ENCODE assay signal across 8 cellular contexts in genomic region chr11:108654994-108655631, GRCh38. TPM values are rescaled to one million over a fixed set of nuclear protein-coding genes. Genes with fewer than 3 reads are reported as not detected.
DNase-seq lines count a peak whose midpoint lies in the region; ATAC-seq, FAIRE-seq and TF ChIP-seq lines count a peak whose summit lies in the region.

No MANE protein-coding gene starts in this region.

- no peaks in the 10 kb centered on the region for H3K4me1 ChIP-seq in ascending aorta
- H3K4me1 ChIP-seq in upper lobe of left lung: no peaks in the 10 kb centered on the region

- H3K9me3 ChIP-seq in ascending aorta (no peaks in the 10 kb centered on the region), upper lobe of left lung (no peaks in the 10 kb centered on the region)

- peak in 1 of 2 donors; percentile 47 for ATAC-seq in upper lobe of left lung (ENCODE audit: low FRiP score in 2 of 2)
- no peak for ATAC-seq in HG02588 (IDR thresholded peaks at IDR 0.05; ENCODE audit: unreplicated experiment)

- H3K36me3 ChIP-seq in ascending aorta (no peaks in the 10 kb centered on the region), upper lobe of left lung (no peaks in the 10 kb centered on the region), H7 (replicated peaks; ENCODE audit: control insufficient read depth, insufficient read depth, low read length) (no peaks in the 10 kb centered on the region)

- H3K27me3 ChIP-seq in ascending aorta (no peaks in the 10 kb centered on the region), upper lobe of left lung (no peaks in the 10 kb centered on the region), H7 (ENCODE audit: control insufficient read depth, insufficient read depth, low read length) (no peaks in the 10 kb centered on the region)

- TF ChIP-seq CTCF in ascending aorta (IDR thresholded peaks at IDR 0.05): peak in 2 of 3 experiments; percentile 30 to 53
- TF ChIP-seq CTCF in upper lobe of left lung (IDR thresholded peaks at IDR 0.05): peak in 4 of 6 experiments; percentile 37 to 59 (median 44)

- no peak for TF ChIP-seq POLR2A in upper lobe of left lung (IDR thresholded peaks at IDR 0.05)

- intact Hi-C loops in ascending aorta (cut with DNase I): no loop called here

- H3K4me3 ChIP-seq in ascending aorta (no peak overlapping the region), upper lobe of left lung (no peak overlapping the region), H7 (ENCODE audit: insufficient read depth, low read depth, low read length) (no peak overlapping the region)

- FAIRE-seq in GM19239 (lab: Jason Lieb, UNC): peak; percentile 57

- WGBS in upper lobe of left lung, 2 donors: 69 to 77% methylated on average over 5 of the region's 5 CpGs

- TF ChIP-seq EP300 in upper lobe of left lung (IDR thresholded peaks at IDR 0.05): no peak

- H3K27ac ChIP-seq in ascending aorta: no peak overlapping the region
- no peak overlapping the region for H3K27ac ChIP-seq in upper lobe of left lung

- DNase-seq in COLO829 (ENCODE audit: low spot score) (peak; percentile 79), GM19239 (ENCODE audit: insufficient read length, low spot score) (no peak), NCI-H460 (ENCODE audit: extremely low read depth, low read depth) (peak; percentile 47), ascending aorta (ENCODE audit: low spot score in 2 of 2) (no peak), inferior parietal cortex (ENCODE audit: extremely low spot score) (peak; percentile 51), upper lobe of left lung (no peak), H7 (no peak)

RNA-seq across cellular contexts. Expression of gene DDX10, which starts 9.8 kb away (rescaled TPM):
- total RNA-seq in NCI-H460 (2014; rRNA removed; shearing (Covaris generic)): 277 and 301 TPM in 2 replicates
- polyA plus RNA-seq in NCI-H460 (2014; cell fraction: nucleus; rRNA removed): 54.6 and 68.1 TPM in 2 replicates
- total RNA-seq in ascending aorta: 21.9 TPM
- total RNA-seq in upper lobe of left lung: 10 to 100 TPM in 5 of 6 donors, 1 to 10 TPM in 1; 9.0 to 25.2 (median 17.4) TPM
- 38.7 and 53.1 TPM in 2 replicates for total RNA-seq in H7 (2014; rRNA removed; shearing (Covaris generic))

Comparison
In these comparisons a context has a peak if more than half of its experiments do, and no peak if none do; other contexts are left out.
1. DNase-seq: peak in COLO829 (single experiment), NCI-H460 (single experiment) and inferior parietal cortex (single experiment); none in GM19239 (single experiment), ascending aorta (0 of 2), upper lobe of left lung (0 of 2) and H7 (single experiment).